ENCODE assay signal across 11 cellular contexts in the genomic region with DNA sequence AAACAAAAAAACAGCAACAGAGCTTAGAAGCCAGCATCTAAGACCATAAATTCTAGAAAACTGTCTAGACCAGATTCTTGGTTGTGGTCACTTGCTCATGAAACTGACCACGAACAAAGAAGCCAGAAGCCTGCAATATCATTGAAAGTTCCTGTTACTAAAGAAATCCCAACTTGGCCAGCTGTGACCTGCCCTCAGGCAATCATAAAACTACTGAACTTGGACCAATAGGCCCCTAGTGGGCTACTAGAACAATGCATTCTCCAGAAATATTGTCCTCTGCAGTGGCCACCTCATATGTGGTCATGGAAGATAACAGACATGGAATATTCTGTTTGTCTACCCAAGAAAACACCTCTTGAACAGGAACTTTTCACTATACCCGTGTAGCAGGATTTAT.
DNase-seq lines count a peak whose midpoint lies in the region; ATAC-seq and TF ChIP-seq lines count a peak whose summit lies in the region.
"Had no signal": no experiment of that assay in that cellular context is flagged by ENCODE, and none has a peak within 500 bp of the region (broad histone marks: within the 10 kb centered on the region; RNA-seq: fewer than 3 reads in every experiment).

No MANE protein-coding gene starts in this region.

- H4K20me1 ChIP-seq in OCI-LY3 (ENCODE audit: insufficient read depth, low read length) = no peaks in the 10 kb centered on the region

- H3K4me3 ChIP-seq in OCI-LY3 (ENCODE audit: low read length) = no peak overlapping the region
- H3K4me3 ChIP-seq: thoracic aorta had no signal

- no peak overlapping the region for H3K4me2 ChIP-seq in OCI-LY3 (ENCODE audit: low read length)

- no peak overlapping the region for H2AFZ ChIP-seq in OCI-LY3 (ENCODE audit: low read depth, low read length)

- H3K79me2 ChIP-seq in OCI-LY3 (ENCODE audit: low read length) = no peaks in the 10 kb centered on the region

- no peaks in the 10 kb centered on the region for H3K9me3 ChIP-seq in OCI-LY3 (ENCODE audit: insufficient read depth, low read length)
- H3K9me3 ChIP-seq: thoracic aorta had no signal

- DNase-seq in AG08395 (ENCODE audit: low spot score) (peak; percentile 10), foreskin keratinocyte (no peak), NCI-H146 (lab: John Stamatoyannopoulos, UW) (no peak), activated gamma-delta T cell treated with Interleukin-2 at 50 U/mL for 16 hours (no peak), substantia nigra (lab: John Stamatoyannopoulos, UW) (no peak)
- DNase-seq: activated T-cell treated with anti-CD3 and anti-CD28 coated beads, Interleukin-2, amount 50 U/mL, for 72 hours; CD8-positive, alpha-beta memory T cell had no signal

- ATAC-seq in GM21367 (IDR thresholded peaks at IDR 0.05; ENCODE audit: unreplicated experiment) (peak; percentile 43), foreskin keratinocyte (peak; percentile 35), HG03432 (IDR thresholded peaks at IDR 0.05; ENCODE audit: unreplicated experiment) (no peak)
- ATAC-seq: activated T-cell treated with anti-CD3 and anti-CD28 coated beads, Interleukin-2, amount 50 U/mL, for 72 hours had no signal

- H3K27me3 ChIP-seq in OCI-LY3 (ENCODE audit: low read depth, low read length) = no peaks in the 10 kb centered on the region
- no peaks in the 10 kb centered on the region for H3K27me3 ChIP-seq in foreskin keratinocyte

- H3K36me3 ChIP-seq in OCI-LY3 (replicated peaks; ENCODE audit: low read depth, low read length) = no peaks in the 10 kb centered on the region
- H3K36me3 ChIP-seq: thoracic aorta had no signal

- TF ChIP-seq CTCF in OCI-LY3 (IDR thresholded peaks at IDR 0.05; ENCODE audit: low read depth, low read length) (0 out of 2 replicates have a peak, but pooled peaks have one; percentile 9), foreskin keratinocyte (conservative IDR thresholded peaks at IDR 0.05) (peak; percentile 6)

- H3K27ac ChIP-seq in OCI-LY3 (ENCODE audit: low read length) (no peak overlapping the region), foreskin keratinocyte (no peak overlapping the region), substantia nigra (ENCODE audit: low read depth, low read length, poor library complexity, severe bottlenecking) (no peak overlapping the region)
- H3K27ac ChIP-seq: thoracic aorta had no signal

- peaks cover 6% of the 10 kb centered on the region; the same call in 1 of the 2 replicates for H3K4me1 ChIP-seq in OCI-LY3 (ENCODE audit: low read length)
- no peaks in the 10 kb centered on the region for H3K4me1 ChIP-seq in foreskin keratinocyte

- no peak overlapping the region for H3K9ac ChIP-seq in OCI-LY3 (ENCODE audit: low read length)
